ENCODE assay signal across 1 cellular context in genomic region chrX:55160685-55161552, GRCh38.
TF ChIP-seq lines count a peak whose summit lies in the region.

No MANE protein-coding gene starts in this region.

TF ChIP-seq in K562, 482 proteins besides CTCF, POLR2A, EP300 and RAD21 (continued from another document and continues in another):
- TF ChIP-seq ZBTB26 (CRISPR knock-in tag; IDR thresholded peaks at IDR 0.05) (no peak), SIN3A (IDR thresholded peaks at IDR 0.05; ENCODE audit: borderline replicate concordance in 2 of 2, control insufficient read depth in 1 of 2, low read depth in 2 of 2, low read length in 2 of 2) (peak in 1 of 2 experiments; percentile 45; a peak in 1 of 4 replicates), HNRNPUL1 (IDR thresholded peaks at IDR 0.05; ENCODE audit: low read length) (no peak), TBP (optimal IDR thresholded peaks at IDR 0.05; ENCODE audit: low read depth, low read length) (peak; percentile 19), NR0B1 (IDR thresholded peaks at IDR 0.05; ENCODE audit: partially characterized antibody) (no peak), PHB2 (IDR thresholded peaks at IDR 0.05; ENCODE audit: low read depth) (no peak), ZNF717 (CRISPR knock-in tag; IDR thresholded peaks at IDR 0.05) (no peak), CEBPG (CRISPR knock-in tag; IDR thresholded peaks at IDR 0.05) (0 out of 2 replicates have a peak, but pooled peaks have one; percentile 6), CEBPG (tag; conservative IDR thresholded peaks at IDR 0.05 in 1 of 2, IDR thresholded peaks at IDR 0.05 in 1 of 2) (no peak), C11orf30 (IDR thresholded peaks at IDR 0.05; ENCODE audit: low read depth) (peak; percentile 90), MTA2 (IDR thresholded peaks at IDR 0.05; ENCODE audit: low read depth) (no peak), HNRNPH1 (optimal IDR thresholded peaks at IDR 0.05; ENCODE audit: low read depth, low read length) (no peak), MAFK (IDR thresholded peaks at IDR 0.05; ENCODE audit: low read length) (no peak), CHD1 (IDR thresholded peaks at IDR 0.05; ENCODE audit: low read length) (no peak), MTA1 (IDR thresholded peaks at IDR 0.05; ENCODE audit: borderline replicate concordance) (no peak; the same call in 1 of the 2 replicates), ZFP1 (CRISPR knock-in tag; IDR thresholded peaks at IDR 0.05) (no peak), ZNF280B (CRISPR knock-in tag; IDR thresholded peaks at IDR 0.05) (no peak), ZNF592 (IDR thresholded peaks at IDR 0.05) (peak; percentile 24; the same call in 1 of the 2 replicates), SIX5 (IDR thresholded peaks at IDR 0.05; ENCODE audit: borderline replicate concordance in 1 of 2, insufficient read depth in 1 of 2, low read depth in 1 of 2, low read length in 2 of 2) (no peak), RAD51 (IDR thresholded peaks at IDR 0.05; ENCODE audit: borderline replicate concordance, low read depth) (no peak; the same call in 1 of the 2 replicates), GTF2A2 (tag; IDR thresholded peaks at IDR 0.05) (no peak), CBFB (CRISPR knock-in tag; IDR thresholded peaks at IDR 0.05) (no peak), YY1 (IDR thresholded peaks at IDR 0.05; ENCODE audit: borderline replicate concordance in 1 of 3, control insufficient read depth in 1 of 3, extremely low read depth in 1 of 3, insufficient read depth in 3 of 3, insufficient read length in 1 of 3, insufficient replicate concordance in 2 of 3, low read depth in 1 of 3, low read length in 2 of 3) (no peak), PRPF4 (IDR thresholded peaks at IDR 0.05; ENCODE audit: insufficient read depth, low read depth, low read length, poor library complexity, severe bottlenecking) (no peak), KLF16 (IDR thresholded peaks at IDR 0.05) (peak; percentile 57; the same call in 1 of the 2 replicates), ELK3 (CRISPR knock-in tag; IDR thresholded peaks at IDR 0.05) (no peak), HNRNPK (IDR thresholded peaks at IDR 0.05; ENCODE audit: low read depth, low read length, poor library complexity, severe bottlenecking) (no peak), SMC3 (conservative IDR thresholded peaks at IDR 0.05; ENCODE audit: insufficient read depth, low read depth, low read length) (peak; percentile 64), HDAC3 (IDR thresholded peaks at IDR 0.05; ENCODE audit: borderline replicate concordance, partially characterized antibody) (peak; percentile 32), POLR3A (IDR thresholded peaks at IDR 0.05; ENCODE audit: borderline replicate concordance, extremely low read depth, insufficient read depth, insufficient read length) (no peak), MBD2 (IDR thresholded peaks at IDR 0.05; ENCODE audit: borderline replicate concordance, low read depth) (no peak), KLF1 (tag; IDR thresholded peaks at IDR 0.05) (no peak), BRF2 (IDR thresholded peaks at IDR 0.05; ENCODE audit: borderline replicate concordance, insufficient read depth, insufficient read length) (no peak), ZKSCAN3 (CRISPR knock-in tag; IDR thresholded peaks at IDR 0.05) (no peak), E2F6 (IDR thresholded peaks at IDR 0.05; ENCODE audit: borderline replicate concordance in 1 of 2, extremely low read depth in 1 of 2, insufficient read depth in 1 of 2, insufficient read length in 1 of 2, low read depth in 1 of 2, low read length in 1 of 2, poor library complexity in 1 of 2, severe bottlenecking in 1 of 2) (peak; percentile 73), ZKSCAN1 (IDR thresholded peaks at IDR 0.05; ENCODE audit: low read depth, low read length) (no peak), TAF1 (IDR thresholded peaks at IDR 0.05; ENCODE audit: control insufficient read depth, extremely low read depth, insufficient read depth, low read length, severe bottlenecking) (peak; percentile 31), ZNF354B (CRISPR knock-in tag; IDR thresholded peaks at IDR 0.05) (no peak), ZBTB49 (CRISPR knock-in tag; IDR thresholded peaks at IDR 0.05; ENCODE audit: borderline replicate concordance) (no peak), BDP1 (IDR thresholded peaks at IDR 0.05; ENCODE audit: insufficient read depth, insufficient read length) (no peak)
